ENCODE assay signal across 11 cellular contexts in the genomic region with DNA sequence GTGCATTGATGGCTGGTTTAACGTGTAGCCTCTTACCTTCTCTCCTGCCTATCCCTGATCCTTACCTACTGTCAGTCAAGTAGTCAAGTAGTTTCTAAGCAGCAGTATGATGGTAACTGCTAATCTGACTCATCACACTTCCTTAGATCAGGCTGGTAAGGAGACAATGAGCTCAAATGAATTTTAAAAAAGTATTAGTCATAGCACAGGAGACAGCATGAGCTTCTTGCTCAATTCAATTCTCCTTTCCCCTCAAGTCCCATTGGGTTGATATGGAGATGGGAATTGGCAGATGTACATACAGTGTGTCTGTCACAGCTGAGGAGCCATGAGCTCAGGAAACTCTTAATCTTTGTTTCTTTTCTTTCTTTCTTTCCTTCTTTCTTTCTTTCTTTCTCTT.
DNase-seq lines count a peak whose midpoint lies in the region; ATAC-seq and TF ChIP-seq lines count a peak whose summit lies in the region.
"Had no signal": no experiment of that assay in that cellular context is flagged by ENCODE, and none has a peak within 500 bp of the region (broad histone marks: within the 10 kb centered on the region; RNA-seq: fewer than 3 reads in every experiment).

No MANE protein-coding gene starts in this region.

- peaks cover 2% of the 10 kb centered on the region for H3K9me3 Mint-ChIP-seq in activated CD4-positive, alpha-beta T cell treated with anti-CD3 and anti-CD28 coated beads, Interleukin-2, amount 10 ng/mL, durations not matched to agents 7 days and 5 days

- H3K9me2 ChIP-seq in PC-3 (replicated peaks; ENCODE audit: low read length): no peaks in the 10 kb centered on the region

- peak; percentile 3 for DNase-seq in H4 (ENCODE audit: low spot score)
- peak; percentile 78 for DNase-seq in PC-3
- peak; percentile 84 for DNase-seq in epithelial cell of proximal tubule (ENCODE audit: low read depth)
- DNase-seq in putamen (ENCODE audit: low spot score): peak; percentile 57
- DNase-seq in activated CD4-positive, alpha-beta T cell treated with anti-CD3 and anti-CD28 coated beads, Interleukin-2, amount 10 ng/mL, durations not matched to agents 7 days and 5 days: no peak
- DNase-seq in NCI-H1092 (lab: John Stamatoyannopoulos, UW): no peak
- no peak for DNase-seq in NCI-H1048 (lab: John Stamatoyannopoulos, UW)
- DNase-seq: naive thymus-derived CD4-positive, alpha-beta T cell had no signal

- TF ChIP-seq CTCF in PC-3 (conservative IDR thresholded peaks at IDR 0.05; ENCODE audit: low read depth, low read length) (no peak), epithelial cell of proximal tubule (conservative IDR thresholded peaks at IDR 0.05; ENCODE audit: low read depth, low read length) (no peak)

- no peaks in the 10 kb centered on the region for H3K27me3 ChIP-seq in PC-3 (ENCODE audit: low read length)

- H3K27me3 Mint-ChIP-seq in activated CD4-positive, alpha-beta T cell treated with anti-CD3 and anti-CD28 coated beads, Interleukin-2, amount 10 ng/mL, durations not matched to agents 7 days and 5 days: no peaks in the 10 kb centered on the region
- H3K27me3 Mint-ChIP-seq: naive thymus-derived CD4-positive, alpha-beta T cell; stimulated activated naive CD8-positive, alpha-beta T cell treated with anti-CD3 and anti-CD28 coated beads, Interleukin-15, Interleukin-2, amounts not matched to agents 100 ng/mL and 50 ng/mL, for 24 hours had no signal

- H2AFZ ChIP-seq in PC-3 (ENCODE audit: low read length): no peak overlapping the region

- no peaks in the 10 kb centered on the region for H4K20me1 ChIP-seq in PC-3 (ENCODE audit: low read length)

- H3K36me3 ChIP-seq in PC-3 (ENCODE audit: low read depth, low read length): no peaks in the 10 kb centered on the region

- H3K4me3 ChIP-seq in PC-3 (ENCODE audit: low read length) (no peak overlapping the region), epithelial cell of proximal tubule (ENCODE audit: low read depth, low read length) (no peak overlapping the region)
- H3K4me3 ChIP-seq: coronary artery had no signal

- no peak overlapping the region for H3K27ac Mint-ChIP-seq in activated CD4-positive, alpha-beta T cell treated with anti-CD3 and anti-CD28 coated beads, Interleukin-2, amount 10 ng/mL, durations not matched to agents 7 days and 5 days
- H3K27ac Mint-ChIP-seq: naive thymus-derived CD4-positive, alpha-beta T cell; stimulated activated naive CD8-positive, alpha-beta T cell treated with anti-CD3 and anti-CD28 coated beads, Interleukin-15, Interleukin-2, amounts not matched to agents 100 ng/mL and 50 ng/mL, for 24 hours had no signal

- no peaks in the 10 kb centered on the region for H3K79me2 ChIP-seq in PC-3 (ENCODE audit: low read length)

- no peaks in the 10 kb centered on the region for H3K4me1 Mint-ChIP-seq in activated CD4-positive, alpha-beta T cell treated with anti-CD3 and anti-CD28 coated beads, Interleukin-2, amount 10 ng/mL, durations not matched to agents 7 days and 5 days
- H3K4me1 Mint-ChIP-seq: naive thymus-derived CD4-positive, alpha-beta T cell had no signal

- intact Hi-C loops in PC-3 (cut with micrococcal nuclease): loop anchor here (2.0 to 10.0 kb wide), 2 partner anchors 62 to 224 kb away; no protein-coding TSS in a partner anchor

- H3K9me3 ChIP-seq in PC-3 (ENCODE audit: low read length): no peaks in the 10 kb centered on the region

- H3F3A ChIP-seq in PC-3 (ENCODE audit: low read length, unreplicated experiment): no peaks in the 10 kb centered on the region

- H3K4me2 ChIP-seq in PC-3 (ENCODE audit: low read length): 0 out of 2 replicates have a peak overlapping the region, but pooled peaks have one; percentile 15

- peaks cover 20% of the 10 kb centered on the region for H3K4me1 ChIP-seq in PC-3 (ENCODE audit: insufficient read depth, low read length)

- BruUV-seq in PC-3 (replicated peaks; lab: Mats Ljungman, UMichigan): no TSS peak

- ATAC-seq in PC-3: peak; percentile 94
- no peak for ATAC-seq in GM18907 (IDR thresholded peaks at IDR 0.05; ENCODE audit: unreplicated experiment)
- ATAC-seq: naive thymus-derived CD4-positive, alpha-beta T cell had no signal

- no peak overlapping the region for H3K9ac ChIP-seq in PC-3 (ENCODE audit: low read length)

- no peak overlapping the region for H3K27ac ChIP-seq in PC-3 (ENCODE audit: low read length)
- H3K27ac ChIP-seq: coronary artery had no signal

- CTCF ChIA-PET in PC-3 (lab: Charles Lee): no interaction called here
- CTCF ChIA-PET in activated CD4-positive, alpha-beta T cell treated with anti-CD3 and anti-CD28 coated beads, Interleukin-2, amount 10 ng/mL, durations not matched to agents 7 days and 5 days (lab: Charles Lee): no interaction called here

- no peak overlapping the region for H3K4me3 Mint-ChIP-seq in activated CD4-positive, alpha-beta T cell treated with anti-CD3 and anti-CD28 coated beads, Interleukin-2, amount 10 ng/mL, durations not matched to agents 7 days and 5 days
- H3K4me3 Mint-ChIP-seq: naive thymus-derived CD4-positive, alpha-beta T cell; stimulated activated naive CD8-positive, alpha-beta T cell treated with anti-CD3 and anti-CD28 coated beads, Interleukin-15, Interleukin-2, amounts not matched to agents 100 ng/mL and 50 ng/mL, for 24 hours had no signal

- POLR2A ChIA-PET in PC-3 (lab: Charles Lee; ENCODE audit: unreplicated experiment): interaction anchor here (0.9 kb wide), 1 partner anchor 10 kb away, joined by 6 read pairs; no protein-coding TSS in a partner anchor
- POLR2A ChIA-PET in activated CD4-positive, alpha-beta T cell treated with anti-CD3 and anti-CD28 coated beads, Interleukin-2, amount 10 ng/mL, durations not matched to agents 7 days and 5 days (lab: Charles Lee): no interaction called here

- H3K36me3 Mint-ChIP-seq in activated CD4-positive, alpha-beta T cell treated with anti-CD3 and anti-CD28 coated beads, Interleukin-2, amount 10 ng/mL, durations not matched to agents 7 days and 5 days (ENCODE audit: low read depth): no peaks in the 10 kb centered on the region
- H3K36me3 Mint-ChIP-seq: naive thymus-derived CD4-positive, alpha-beta T cell had no signal

Comparison
In these comparisons a context has a peak if more than half of its experiments do, and no peak if none do; other contexts are left out.
1. DNase-seq: peak in H4 (single experiment), PC-3 (single experiment), epithelial cell of proximal tubule (single experiment) and putamen (single experiment); none in activated CD4-positive, alpha-beta T cell treated with anti-CD3 and anti-CD28 coated beads, Interleukin-2, amount 10 ng/mL, durations not matched to agents 7 days and 5 days (single experiment), NCI-H1092 (single experiment) and NCI-H1048 (single experiment).